In the genomic region with DNA sequence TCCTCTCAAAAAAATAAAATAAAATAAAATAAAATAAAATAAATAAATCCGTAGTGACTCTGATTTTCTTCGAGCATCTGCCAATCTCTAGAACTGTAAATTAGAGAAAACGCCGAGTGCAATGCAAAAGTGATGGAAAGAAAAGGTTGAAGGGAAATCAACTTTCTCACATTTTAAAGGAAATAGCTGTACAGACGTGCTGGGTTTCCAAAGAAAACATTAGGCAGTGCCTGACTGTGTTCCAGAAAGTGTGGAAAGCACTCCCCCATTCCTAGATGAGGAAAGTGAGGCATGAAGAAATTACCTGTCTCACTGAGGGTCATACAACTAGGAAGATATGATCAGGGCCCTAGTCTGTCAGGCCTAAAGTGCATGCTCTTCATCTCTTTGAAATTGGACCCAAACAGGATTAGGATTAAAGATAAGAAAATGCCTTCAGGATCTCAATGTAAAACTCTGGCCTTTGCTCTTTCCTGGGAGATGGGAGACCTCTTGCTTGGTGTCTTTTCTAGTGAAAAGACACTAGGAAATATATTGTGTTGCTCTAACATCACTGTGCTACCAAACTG, we compare ENCODE assay signal across 14 cellular contexts. TPM values are rescaled to one million over a fixed set of nuclear protein-coding genes. Genes with fewer than 3 reads are reported as not detected.
DNase-seq lines count a peak whose midpoint lies in the region; ATAC-seq, FAIRE-seq and TF ChIP-seq lines count a peak whose summit lies in the region.
"Had no signal": no experiment of that assay in that cellular context is flagged by ENCODE, and none has a peak within 500 bp of the region (broad histone marks: within the 10 kb centered on the region; RNA-seq: fewer than 3 reads in every experiment).

No MANE protein-coding gene starts in this region.

- no peaks in the 10 kb centered on the region for H3K36me3 Mint-ChIP-seq in activated naive CD8-positive, alpha-beta T cell treated with anti-CD3 and anti-CD28 coated beads, Interleukin-2, amount 50 U/mL, for 24 hours (ENCODE audit: low read depth)

- H3K4me3 ChIP-seq in left ventricle myocardium inferior (no peak overlapping the region), endothelial cell of umbilical vein (replicated peaks in 1 of 3; ENCODE audit: insufficient read depth in 1 of 3, low read depth in 1 of 3, low read length in 3 of 3) (no peak overlapping the region), osteoblast (ENCODE audit: insufficient read depth, low read length) (no peak overlapping the region), gastrocnemius medialis (no peak overlapping the region)

- no peak overlapping the region for H3K4me3 Mint-ChIP-seq in activated naive CD8-positive, alpha-beta T cell treated with anti-CD3 and anti-CD28 coated beads, Interleukin-2, amount 50 U/mL, for 24 hours
- H3K4me3 Mint-ChIP-seq: activated T-cell treated with anti-CD3 and anti-CD28 coated beads, Interleukin-2, amount 50 U/mL, for 24 hours had no signal

- ATAC-seq in Right ventricle myocardium inferior = no peak
- no peak for ATAC-seq in activated naive CD8-positive, alpha-beta T cell treated with anti-CD3 and anti-CD28 coated beads, Interleukin-2, amount 50 U/mL, for 24 hours
- ATAC-seq in gastrocnemius medialis = no peak

- no peak for DNase-seq in left ventricle myocardium inferior
- no peak for DNase-seq in Right ventricle myocardium inferior (ENCODE audit: missing footprints)
- peak; percentile 75 for DNase-seq in endothelial cell of umbilical vein (ENCODE audit: low read depth, low spot score)
- DNase-seq in osteoblast (ENCODE audit: insufficient read length, low spot score, missing footprints) = peak; percentile 57
- DNase-seq in activated naive CD8-positive, alpha-beta T cell treated with anti-CD3 and anti-CD28 coated beads, Interleukin-2, amount 50 U/mL, for 24 hours = no peak
- no peak for DNase-seq in gastrocnemius medialis
- no peak for DNase-seq in cerebellar nuclear complex (lab: John Stamatoyannopoulos, UW)
- DNase-seq in cortex of kidney (lab: John Stamatoyannopoulos, UW) = no peak
- DNase-seq: activated CD4-positive, alpha-beta T cell treated with anti-CD3 and anti-CD28 coated beads, Interleukin-2, amount 50 U/mL, for 1 hour; activated T-cell treated with anti-CD3 and anti-CD28 coated beads, Interleukin-2, amount 50 U/mL, for 24 hours; DMS79; heart left ventricle; kidney glomerular epithelial cell; NCI-H1436 had no signal

- TF ChIP-seq CTCF in left ventricle myocardium inferior (IDR thresholded peaks at IDR 0.05; ENCODE audit: borderline replicate concordance) (no peak), endothelial cell of umbilical vein (IDR thresholded peaks at IDR 0.05; ENCODE audit: extremely low read depth in 1 of 2, insufficient read depth in 1 of 2, low read depth in 1 of 2, low read length in 2 of 2) (no peak), osteoblast (IDR thresholded peaks at IDR 0.05; ENCODE audit: extremely low read depth, low read depth, low read length) (no peak), gastrocnemius medialis (IDR thresholded peaks at IDR 0.05 in 4 of 5, conservative IDR thresholded peaks at IDR 0.05 in 1 of 5) (no peak)

- FAIRE-seq in endothelial cell of umbilical vein (lab: Jason Lieb, UNC) = peak; percentile 80

- peaks cover 2% of the 10 kb centered on the region for H4K20me1 ChIP-seq in endothelial cell of umbilical vein (replicated peaks; ENCODE audit: control insufficient read depth, extremely low read depth, insufficient read depth, low read length)
- H4K20me1 ChIP-seq in osteoblast (ENCODE audit: insufficient read depth, low read length) = peaks cover 26% of the 10 kb centered on the region

- H3K79me2 ChIP-seq in endothelial cell of umbilical vein (ENCODE audit: control insufficient read depth, insufficient read depth, low read length) = peaks cover 29% of the 10 kb centered on the region
- peaks cover 35% of the 10 kb centered on the region for H3K79me2 ChIP-seq in osteoblast (ENCODE audit: insufficient read depth, low read length)

- peaks cover 9% of the 10 kb centered on the region for H3K4me1 Mint-ChIP-seq in activated naive CD8-positive, alpha-beta T cell treated with anti-CD3 and anti-CD28 coated beads, Interleukin-2, amount 50 U/mL, for 24 hours

- no peaks in the 10 kb centered on the region for H3K27me3 ChIP-seq in left ventricle myocardium inferior (ENCODE audit: low read depth)
- no peaks in the 10 kb centered on the region for H3K27me3 ChIP-seq in endothelial cell of umbilical vein (ENCODE audit: control insufficient read depth in 2 of 2, insufficient read depth in 2 of 2, low read length in 2 of 2)
- no peaks in the 10 kb centered on the region for H3K27me3 ChIP-seq in osteoblast (ENCODE audit: insufficient read depth, low read length)
- H3K27me3 ChIP-seq in gastrocnemius medialis = no peaks in the 10 kb centered on the region

- no peak overlapping the region for H3K27ac Mint-ChIP-seq in activated naive CD8-positive, alpha-beta T cell treated with anti-CD3 and anti-CD28 coated beads, Interleukin-2, amount 50 U/mL, for 24 hours
- H3K27ac Mint-ChIP-seq: activated T-cell treated with anti-CD3 and anti-CD28 coated beads, Interleukin-2, amount 50 U/mL, for 24 hours had no signal

- no peaks in the 10 kb centered on the region for H3K9me3 Mint-ChIP-seq in activated naive CD8-positive, alpha-beta T cell treated with anti-CD3 and anti-CD28 coated beads, Interleukin-2, amount 50 U/mL, for 24 hours
- H3K9me3 Mint-ChIP-seq: activated T-cell treated with anti-CD3 and anti-CD28 coated beads, Interleukin-2, amount 50 U/mL, for 24 hours had no signal

- peaks cover 63% of the 10 kb centered on the region for H3K27me3 Mint-ChIP-seq in activated naive CD8-positive, alpha-beta T cell treated with anti-CD3 and anti-CD28 coated beads, Interleukin-2, amount 50 U/mL, for 24 hours

- POLR2A ChIA-PET in endothelial cell of umbilical vein (lab: Charles Lee) = no interaction called here

- H2AFZ ChIP-seq in endothelial cell of umbilical vein (ENCODE audit: low read depth, low read length) (peak overlapping the region; percentile 48), osteoblast (ENCODE audit: low read length) (peak overlapping the region; percentile 43)

- no peak overlapping the region for H3K9ac ChIP-seq in endothelial cell of umbilical vein (replicated peaks; ENCODE audit: extremely low read depth, insufficient read depth, low read length)

- H3K4me2 ChIP-seq in endothelial cell of umbilical vein (ENCODE audit: insufficient read depth, low read length) = peak overlapping the region; percentile 81
- H3K4me2 ChIP-seq in osteoblast (ENCODE audit: insufficient read depth, low read length) = no peak overlapping the region

- no TSS peak for BruUV-seq in endothelial cell of umbilical vein (replicated peaks; lab: Mats Ljungman, UMichigan)

- no peaks in the 10 kb centered on the region for H3K9me3 ChIP-seq in left ventricle myocardium inferior (replicated peaks)
- H3K9me3 ChIP-seq in endothelial cell of umbilical vein (replicated peaks; ENCODE audit: control insufficient read depth, insufficient read depth, low read length) = no peaks in the 10 kb centered on the region
- H3K9me3 ChIP-seq in osteoblast (ENCODE audit: low read depth, low read length) = no peaks in the 10 kb centered on the region
- no peaks in the 10 kb centered on the region for H3K9me3 ChIP-seq in gastrocnemius medialis
- H3K9me3 ChIP-seq: heart left ventricle had no signal

- peaks cover 45% of the 10 kb centered on the region for H3K4me1 ChIP-seq in left ventricle myocardium inferior
- peaks cover 36% of the 10 kb centered on the region for H3K4me1 ChIP-seq in endothelial cell of umbilical vein (ENCODE audit: control insufficient read depth, extremely low read depth, insufficient read depth, low read length)
- peaks cover 25% of the 10 kb centered on the region for H3K4me1 ChIP-seq in osteoblast (ENCODE audit: insufficient read depth, low read length)
- H3K4me1 ChIP-seq in gastrocnemius medialis = peaks cover 26 to 29% of the 10 kb centered on the region in 2 donors

- H3K36me3 ChIP-seq in left ventricle myocardium inferior (no peaks in the 10 kb centered on the region), endothelial cell of umbilical vein (ENCODE audit: control insufficient read depth in 2 of 2, extremely low read depth in 1 of 2, insufficient read depth in 2 of 2, low read length in 2 of 2) (no peaks in the 10 kb centered on the region), osteoblast (ENCODE audit: insufficient read depth, low read length) (peaks cover 3% of the 10 kb centered on the region), gastrocnemius medialis (no peaks in the 10 kb centered on the region)
- H3K36me3 ChIP-seq: heart left ventricle had no signal

- TF ChIP-seq POLR2A in endothelial cell of umbilical vein (IDR thresholded peaks at IDR 0.05; ENCODE audit: low read depth, low read length) = no peak
- TF ChIP-seq POLR2A in gastrocnemius medialis (IDR thresholded peaks at IDR 0.05) = no peak

- CTCF ChIA-PET in endothelial cell of umbilical vein (lab: Charles Lee) = interaction anchor here (0.6 to 12.4 kb wide), 8 partner anchors 14 to 220 kb away, joined by 3 to 171 read pairs (median 30); no protein-coding TSS in a partner anchor

- H3K9me1 ChIP-seq in endothelial cell of umbilical vein (replicated peaks; ENCODE audit: control insufficient read depth, extremely low read depth, insufficient read depth, low read length) = no peaks in the 10 kb centered on the region

- in situ Hi-C loops in gastrocnemius medialis (cut with MboI; ENCODE audit: low sequenced_read_pairs in 4 of 4) = no loop called here

- H3K27ac ChIP-seq in left ventricle myocardium inferior (replicated peaks) = peak overlapping the region; percentile 100
- H3K27ac ChIP-seq in endothelial cell of umbilical vein (ENCODE audit: insufficient read depth, low read depth, low read length) = peak overlapping the region; percentile 98
- H3K27ac ChIP-seq in osteoblast (ENCODE audit: low read depth, low read length) = peak overlapping the region; percentile 12
- peak overlapping the region in 2 of 4 donors; percentile 93 to 95 for H3K27ac ChIP-seq in gastrocnemius medialis

- intact Hi-C loops in left ventricle myocardium inferior (cut with micrococcal nuclease) = no loop called here
- intact Hi-C loops in Right ventricle myocardium inferior (cut with DNase I) = loop anchor here (5.0 to 10.0 kb wide), 3 partner anchors 111 to 218 kb away; no protein-coding TSS in a partner anchor
- intact Hi-C loops in endothelial cell of umbilical vein (cut with micrococcal nuclease) = no loop called here
- intact Hi-C loops in gastrocnemius medialis (cut with DNase I; ENCODE audit: low total_unique reads) = no loop called here

- dilution Hi-C loops in endothelial cell of umbilical vein (cut with MboI; ENCODE audit: extremely low pct_ligation_motif_present, low sequenced_read_pairs) = no loop called here

RNA-seq across cellular contexts. Expression of a gene that starts 1.8 kb away (rescaled TPM):
- 32.5 TPM for total RNA-seq in left ventricle myocardium inferior
- total RNA-seq in Right ventricle myocardium inferior = 23.0 TPM
- 88.9 and 93.0 TPM in 2 replicates for total RNA-seq in endothelial cell of umbilical vein
- polyA plus RNA-seq in endothelial cell of umbilical vein = 18.5 and 23.1 TPM in 2 replicates
- 18.2 and 18.3 TPM in 2 replicates for polyA plus RNA-seq in endothelial cell of umbilical vein (2011; cell fraction: cytosol; rRNA removed)
- polyA plus RNA-seq in endothelial cell of umbilical vein (2011; cell fraction: nucleus; rRNA removed) = 35.6 and 36.4 TPM in 2 replicates
- polyA plus RNA-seq in endothelial cell of umbilical vein (2012) = 22.8 and 30.2 TPM in 2 replicates
- 114 and 116 TPM in 2 replicates for polyA minus RNA-seq in endothelial cell of umbilical vein
- polyA minus RNA-seq in endothelial cell of umbilical vein (2011; cell fraction: cytosol; rRNA and poly(A)+ RNA removed) = 22.9 TPM
- 109 and 123 TPM in 2 replicates for polyA minus RNA-seq in endothelial cell of umbilical vein (2011; cell fraction: nucleus; rRNA and poly(A)+ RNA removed)
- 122 and 131 TPM in 2 replicates for total RNA-seq in osteoblast
- total RNA-seq in gastrocnemius medialis = 10 to 100 TPM; 42.8 to 63.8 (median 50.4) TPM

RNA-seq across cellular contexts. Expression of a gene that starts 49.8 kb away (rescaled TPM):
- 1.7 TPM for total RNA-seq in left ventricle myocardium inferior
- total RNA-seq in Right ventricle myocardium inferior = 0.97 TPM
- total RNA-seq in endothelial cell of umbilical vein = 66.2 and 72.9 TPM in 2 replicates
- polyA plus RNA-seq in endothelial cell of umbilical vein = 3.8 and 6.4 TPM in 2 replicates
- polyA plus RNA-seq in endothelial cell of umbilical vein (2011; cell fraction: cytosol; rRNA removed) = 22.2 and 23.2 TPM in 2 replicates
- 34.5 and 55.7 TPM in 2 replicates for polyA plus RNA-seq in endothelial cell of umbilical vein (2011; cell fraction: nucleus; rRNA removed)
- polyA plus RNA-seq in endothelial cell of umbilical vein (2012) = 20.3 and 71.4 TPM in 2 replicates
- polyA minus RNA-seq in endothelial cell of umbilical vein = 10.5 and 12.0 TPM in 2 replicates
- 35.9 TPM for polyA minus RNA-seq in endothelial cell of umbilical vein (2011; cell fraction: cytosol; rRNA and poly(A)+ RNA removed)
- 16.9 and 28.9 TPM in 2 replicates for polyA minus RNA-seq in endothelial cell of umbilical vein (2011; cell fraction: nucleus; rRNA and poly(A)+ RNA removed)
- 8.3 and 8.5 TPM in 2 replicates for total RNA-seq in osteoblast
- 1 to 10 TPM in 2 of 4 donors, under 1 TPM in 2; 0.25 to 1.9 (median 0.92) TPM for total RNA-seq in gastrocnemius medialis

Comparison
In these comparisons a context has a peak if more than half of its experiments do, and no peak if none do; other contexts are left out.
1. DNase-seq: peak in endothelial cell of umbilical vein (single experiment) and osteoblast (single experiment); none in left ventricle myocardium inferior (single experiment), Right ventricle myocardium inferior (single experiment), activated naive CD8-positive, alpha-beta T cell treated with anti-CD3 and anti-CD28 coated beads, Interleukin-2, amount 50 U/mL, for 24 hours (single experiment), gastrocnemius medialis (0 of 2), cerebellar nuclear complex (0 of 2) and cortex of kidney (single experiment).